1 cellular context compared by ENCODE assay signal in genomic region chr17:80895366-80895765, GRCh38.
TF ChIP-seq lines count a peak whose summit lies in the region.

No MANE protein-coding gene starts in this region.

TF ChIP-seq in IMR-90, 13 proteins besides CTCF, POLR2A, EP300 and RAD21:
- TF ChIP-seq MAFK (IDR thresholded peaks at IDR 0.05; ENCODE audit: low read depth, low read length), result no peak
- TF ChIP-seq CHD1 (IDR thresholded peaks at IDR 0.05; ENCODE audit: low read depth, low read length), result no peak
- TF ChIP-seq RFX5 (IDR thresholded peaks at IDR 0.05; ENCODE audit: low read depth, low read length), result no peak
- no peak for TF ChIP-seq RCOR1 (IDR thresholded peaks at IDR 0.05; ENCODE audit: insufficient replicate concordance, low read length)
- TF ChIP-seq USF2 (IDR thresholded peaks at IDR 0.05; ENCODE audit: low read depth, low read length), result no peak
- TF ChIP-seq CEBPB (IDR thresholded peaks at IDR 0.05; ENCODE audit: low read depth, low read length), result no peak
- no peak for TF ChIP-seq MXI1 (IDR thresholded peaks at IDR 0.05; ENCODE audit: borderline replicate concordance, low read depth, low read length)
- TF ChIP-seq SMC3 (IDR thresholded peaks at IDR 0.05; ENCODE audit: low read depth, low read length), result no peak
- no peak for TF ChIP-seq MAZ (IDR thresholded peaks at IDR 0.05; ENCODE audit: borderline replicate concordance, low read depth, low read length)
- TF ChIP-seq NFE2L2 (IDR thresholded peaks at IDR 0.05; ENCODE audit: low read depth, low read length), result no peak
- TF ChIP-seq ELK1 (IDR thresholded peaks at IDR 0.05; ENCODE audit: borderline replicate concordance, low read depth, low read length), result no peak
